Comparison of ENCODE assay signal across 24 cellular contexts in the genomic region with DNA sequence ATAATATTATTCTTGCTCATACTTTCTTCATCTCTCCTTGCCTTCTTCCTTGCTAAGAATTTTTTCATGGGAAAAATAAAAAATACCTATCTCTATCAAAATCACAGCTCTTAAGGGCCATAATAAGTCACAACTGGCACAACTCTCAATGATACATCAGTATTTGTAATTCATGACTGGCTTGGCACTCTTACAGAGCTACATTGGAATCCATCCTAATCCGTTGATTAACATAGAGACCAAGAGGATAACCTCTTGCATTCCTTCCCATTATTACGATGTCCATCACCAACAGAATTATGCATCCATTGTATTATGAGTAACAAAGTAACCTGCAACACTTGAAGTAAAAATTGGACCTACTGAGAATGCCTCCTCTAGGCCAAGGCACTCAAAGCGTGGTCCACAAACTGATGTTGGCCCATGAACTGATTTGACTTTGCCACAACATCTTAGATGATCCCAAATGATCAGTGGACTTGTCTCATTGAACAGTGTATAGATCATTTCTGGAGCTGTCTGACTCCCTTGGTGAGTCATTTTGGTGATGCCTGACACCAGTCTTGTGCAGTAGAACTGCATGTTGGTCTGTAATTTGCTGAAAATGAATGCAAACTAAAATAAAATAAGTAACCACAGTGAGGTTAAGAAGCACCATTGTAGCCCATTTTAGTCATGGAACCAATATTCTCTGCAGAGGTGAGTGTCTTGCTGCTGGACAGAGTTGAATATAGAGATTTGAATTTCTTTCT.
DNase-seq lines count a peak whose midpoint lies in the region; ATAC-seq and TF ChIP-seq lines count a peak whose summit lies in the region.
"Had no signal": no experiment of that assay in that cellular context is flagged by ENCODE, and none has a peak within 500 bp of the region (broad histone marks: within the 10 kb centered on the region; RNA-seq: fewer than 3 reads in every experiment).

No MANE protein-coding gene starts in this region.

- no peaks in the 10 kb centered on the region for H3K9me3 Mint-ChIP-seq in activated T-helper 17 cell treated with anti-CD3 and anti-CD28 coated beads, Interleukin-2, amount 50 U/mL, for 72 hours
- no peaks in the 10 kb centered on the region for H3K9me3 Mint-ChIP-seq in activated naive CD4-positive, alpha-beta T cell treated with anti-CD3 and anti-CD28 coated beads, Interleukin-2, amount 10 ng/mL, durations not matched to agents 7 days and 5 days
- H3K9me3 Mint-ChIP-seq: CD4-positive, alpha-beta T cell had no signal

- no peak for TF ChIP-seq CTCF in fibroblast of the aortic adventitia (IDR thresholded peaks at IDR 0.05; ENCODE audit: insufficient read depth, low read length)
- TF ChIP-seq CTCF in BE2C (IDR thresholded peaks at IDR 0.05; ENCODE audit: low read depth, low read length) = no peak

- DNase-seq in M059J (ENCODE audit: low read depth) = peak; percentile 72
- peak; percentile 35 for DNase-seq in fibroblast of the aortic adventitia (ENCODE audit: low read depth)
- DNase-seq in activated naive CD4-positive, alpha-beta T cell treated with anti-CD3 and anti-CD28 coated beads, Interleukin-2, amount 10 ng/mL, durations not matched to agents 7 days and 5 days = no peak
- DNase-seq in caudate nucleus (lab: John Stamatoyannopoulos, UW) = no peak
- DNase-seq in BE2C = no peak
- DNase-seq: ACHN; Caco-2; CD4-positive, alpha-beta T cell; HCEC 1CT; Karpas-422; MV-4-11; NCI-H1105; NCI-H146; NCI-H2029; NCI-H446; NCI-H524 treated with DMSO at 0.1 percent for 48 hours; NCI-H774; SK-N-SH; SW 1271 had no signal

- no peaks in the 10 kb centered on the region for H3K36me3 Mint-ChIP-seq in activated T-helper 17 cell treated with anti-CD3 and anti-CD28 coated beads, Interleukin-2, amount 50 U/mL, for 72 hours (ENCODE audit: low read depth)
- no peaks in the 10 kb centered on the region for H3K36me3 Mint-ChIP-seq in activated naive CD4-positive, alpha-beta T cell treated with anti-CD3 and anti-CD28 coated beads, Interleukin-2, amount 10 ng/mL, durations not matched to agents 7 days and 5 days

- no peak overlapping the region for H3K4me3 ChIP-seq in fibroblast of the aortic adventitia (ENCODE audit: low read depth, low read length)
- no peak overlapping the region for H3K4me3 ChIP-seq in BE2C (ENCODE audit: low read depth, low read length)
- H3K4me3 ChIP-seq: BLaER1 treated with 17β-estradiol and CSF1 and Interleukin-3, amounts not matched to agents 10 nM and 100 nM; GM12878 had no signal

- peaks cover 10% of the 10 kb centered on the region for H3K27me3 Mint-ChIP-seq in activated T-helper 17 cell treated with anti-CD3 and anti-CD28 coated beads, Interleukin-2, amount 50 U/mL, for 72 hours
- peaks cover 13% of the 10 kb centered on the region for H3K27me3 Mint-ChIP-seq in activated naive CD4-positive, alpha-beta T cell treated with anti-CD3 and anti-CD28 coated beads, Interleukin-2, amount 10 ng/mL, durations not matched to agents 7 days and 5 days

- H3K4me3 Mint-ChIP-seq in activated T-helper 17 cell treated with anti-CD3 and anti-CD28 coated beads, Interleukin-2, amount 50 U/mL, for 72 hours = no peak overlapping the region
- H3K4me3 Mint-ChIP-seq in activated naive CD4-positive, alpha-beta T cell treated with anti-CD3 and anti-CD28 coated beads, Interleukin-2, amount 10 ng/mL, durations not matched to agents 7 days and 5 days = no peak overlapping the region
- H3K4me3 Mint-ChIP-seq: CD4-positive, alpha-beta T cell had no signal

- H3K4me1 Mint-ChIP-seq in activated T-helper 17 cell treated with anti-CD3 and anti-CD28 coated beads, Interleukin-2, amount 50 U/mL, for 72 hours = peaks cover 6% of the 10 kb centered on the region
- peaks cover 9% of the 10 kb centered on the region for H3K4me1 Mint-ChIP-seq in activated naive CD4-positive, alpha-beta T cell treated with anti-CD3 and anti-CD28 coated beads, Interleukin-2, amount 10 ng/mL, durations not matched to agents 7 days and 5 days

- CTCF ChIA-PET in activated naive CD4-positive, alpha-beta T cell treated with anti-CD3 and anti-CD28 coated beads, Interleukin-2, amount 10 ng/mL, durations not matched to agents 7 days and 5 days (lab: Charles Lee) = no interaction called here

- H3K27ac ChIP-seq in caudate nucleus (ENCODE audit: low read depth, low read length) = no peak overlapping the region
- H3K27ac ChIP-seq: BLaER1 treated with 17β-estradiol and CSF1 and Interleukin-3, amounts not matched to agents 10 nM and 100 nM had no signal

- H3K9me3 ChIP-seq in BE2C = no peaks in the 10 kb centered on the region
- H3K9me3 ChIP-seq: Caco-2, SK-N-SH had no signal

- ATAC-seq in activated T-helper 17 cell treated with anti-CD3 and anti-CD28 coated beads, Interleukin-2, amount 50 U/mL, for 72 hours (replicated peaks) = peak; percentile 40
- ATAC-seq in HG03097 (IDR thresholded peaks at IDR 0.05; ENCODE audit: low FRiP score, unreplicated experiment) = no peak
- ATAC-seq: GM12878, HepG2 had no signal

- H3K36me3 ChIP-seq in BE2C = no peaks in the 10 kb centered on the region
- H3K36me3 ChIP-seq: BLaER1 treated with 17β-estradiol and CSF1 and Interleukin-3, amounts not matched to agents 10 nM and 100 nM had no signal

- no peaks in the 10 kb centered on the region for H3K4me1 ChIP-seq in BE2C

- H3K27me3 ChIP-seq in BE2C = 0 out of 2 replicates have a peak, but pooled peaks cover 3% of the 10 kb centered on the region
- H3K27me3 ChIP-seq: BLaER1 treated with 17β-estradiol and CSF1 and Interleukin-3, amounts not matched to agents 10 nM and 100 nM had no signal

- no peak overlapping the region for H3K27ac Mint-ChIP-seq in activated T-helper 17 cell treated with anti-CD3 and anti-CD28 coated beads, Interleukin-2, amount 50 U/mL, for 72 hours
- H3K27ac Mint-ChIP-seq in activated naive CD4-positive, alpha-beta T cell treated with anti-CD3 and anti-CD28 coated beads, Interleukin-2, amount 10 ng/mL, durations not matched to agents 7 days and 5 days = no peak overlapping the region
- H3K27ac Mint-ChIP-seq: CD4-positive, alpha-beta T cell had no signal

Comparison
In these comparisons a context has a peak if more than half of its experiments do, and no peak if none do; other contexts are left out.
1. DNase-seq: peak in M059J (single experiment) and fibroblast of the aortic adventitia (single experiment); none in activated naive CD4-positive, alpha-beta T cell treated with anti-CD3 and anti-CD28 coated beads, Interleukin-2, amount 10 ng/mL, durations not matched to agents 7 days and 5 days (single experiment), caudate nucleus (0 of 61) and BE2C (single experiment).